In genomic region chr2:167783266-167784070, GRCh38 we compare ENCODE assay signal across 11 cellular contexts.
DNase-seq lines count a peak whose midpoint lies in the region; ATAC-seq and TF ChIP-seq lines count a peak whose summit lies in the region.
"Had no signal": no experiment of that assay in that cellular context is flagged by ENCODE, and none has a peak within 500 bp of the region (broad histone marks: within the 10 kb centered on the region; RNA-seq: fewer than 3 reads in every experiment).

No MANE protein-coding gene starts in this region.

- H3K4me1 Mint-ChIP-seq in chondrocyte (ENCODE audit: low read depth) = peaks cover 16% of the 10 kb centered on the region
- no peaks in the 10 kb centered on the region for H3K4me1 Mint-ChIP-seq in activated T-helper 17 cell treated with anti-CD3 and anti-CD28 coated beads, Interleukin-2, amount 50 U/mL, for 72 hours
- no peaks in the 10 kb centered on the region for H3K4me1 Mint-ChIP-seq in activated CD8-positive, alpha-beta memory T cell treated with anti-CD3 and anti-CD28 coated beads, Interleukin-2, amount 10 ng/mL, durations not matched to agents 7 days and 5 days
- H3K4me1 Mint-ChIP-seq: B cell, memory B cell had no signal

- H3K9ac ChIP-seq in HUES48 (ENCODE audit: low read depth, low read length) = no peak overlapping the region

- DNase-seq in ACHN = peak; percentile 96
- no peak for DNase-seq in chondrocyte (ENCODE audit: low spot score)
- DNase-seq in myocyte (ENCODE audit: low read depth) = peak; percentile 64
- DNase-seq in upper lobe of right lung = no peak
- DNase-seq in activated CD8-positive, alpha-beta memory T cell treated with anti-CD3 and anti-CD28 coated beads, Interleukin-2, amount 10 ng/mL, durations not matched to agents 7 days and 5 days = no peak
- no peak for DNase-seq in BE2C

- H3K4me3 Mint-ChIP-seq in chondrocyte (ENCODE audit: unreplicated experiment) = no peak overlapping the region
- H3K4me3 Mint-ChIP-seq in activated T-helper 17 cell treated with anti-CD3 and anti-CD28 coated beads, Interleukin-2, amount 50 U/mL, for 72 hours = no peak overlapping the region
- H3K4me3 Mint-ChIP-seq in activated CD8-positive, alpha-beta memory T cell treated with anti-CD3 and anti-CD28 coated beads, Interleukin-2, amount 10 ng/mL, durations not matched to agents 7 days and 5 days = no peak overlapping the region
- H3K4me3 Mint-ChIP-seq: B cell, memory B cell had no signal

- CTCF ChIA-PET in activated CD8-positive, alpha-beta memory T cell treated with anti-CD3 and anti-CD28 coated beads, Interleukin-2, amount 10 ng/mL, durations not matched to agents 7 days and 5 days (lab: Charles Lee) = no interaction called here

- H3K27me3 ChIP-seq in HUES48 (ENCODE audit: control insufficient read depth, insufficient read depth, low read length) (no peaks in the 10 kb centered on the region), upper lobe of right lung (no peaks in the 10 kb centered on the region), BE2C (no peaks in the 10 kb centered on the region)

- H3K4me3 ChIP-seq in HUES48 (ENCODE audit: low read depth, low read length) (no peak overlapping the region), upper lobe of right lung (no peak overlapping the region), BE2C (ENCODE audit: low read depth, low read length) (no peak overlapping the region)

- H3K9me3 Mint-ChIP-seq in chondrocyte (ENCODE audit: low read depth) = no peaks in the 10 kb centered on the region
- H3K9me3 Mint-ChIP-seq in activated T-helper 17 cell treated with anti-CD3 and anti-CD28 coated beads, Interleukin-2, amount 50 U/mL, for 72 hours = no peaks in the 10 kb centered on the region
- H3K9me3 Mint-ChIP-seq in activated CD8-positive, alpha-beta memory T cell treated with anti-CD3 and anti-CD28 coated beads, Interleukin-2, amount 10 ng/mL, durations not matched to agents 7 days and 5 days (ENCODE audit: low read depth) = no peaks in the 10 kb centered on the region

- peak overlapping the region; percentile 78 for H3K27ac ChIP-seq in HUES48 (ENCODE audit: low read depth, low read length)
- no peak overlapping the region for H3K27ac ChIP-seq in upper lobe of right lung
- H3K27ac ChIP-seq: HL-60 had no signal

- intact Hi-C loops in upper lobe of right lung (cut with DNase I) = no loop called here

- no peaks in the 10 kb centered on the region for H3K27me3 Mint-ChIP-seq in chondrocyte (ENCODE audit: low read depth)
- peaks cover 4% of the 10 kb centered on the region for H3K27me3 Mint-ChIP-seq in activated T-helper 17 cell treated with anti-CD3 and anti-CD28 coated beads, Interleukin-2, amount 50 U/mL, for 72 hours
- no peaks in the 10 kb centered on the region for H3K27me3 Mint-ChIP-seq in activated CD8-positive, alpha-beta memory T cell treated with anti-CD3 and anti-CD28 coated beads, Interleukin-2, amount 10 ng/mL, durations not matched to agents 7 days and 5 days
- H3K27me3 Mint-ChIP-seq: B cell, memory B cell had no signal

- TF ChIP-seq CTCF in chondrocyte (IDR thresholded peaks at IDR 0.05) = no peak
- no peak for TF ChIP-seq CTCF in upper lobe of right lung (IDR thresholded peaks at IDR 0.05)
- no peak for TF ChIP-seq CTCF in BE2C (IDR thresholded peaks at IDR 0.05; ENCODE audit: low read depth, low read length)

- peak overlapping the region; percentile 8 for H3K27ac Mint-ChIP-seq in chondrocyte (ENCODE audit: unreplicated experiment)
- no peak overlapping the region for H3K27ac Mint-ChIP-seq in activated T-helper 17 cell treated with anti-CD3 and anti-CD28 coated beads, Interleukin-2, amount 50 U/mL, for 72 hours
- H3K27ac Mint-ChIP-seq in activated CD8-positive, alpha-beta memory T cell treated with anti-CD3 and anti-CD28 coated beads, Interleukin-2, amount 10 ng/mL, durations not matched to agents 7 days and 5 days = no peak overlapping the region
- H3K27ac Mint-ChIP-seq: B cell, memory B cell had no signal

- in situ Hi-C loops in ACHN (cut with HindIII; ENCODE audit: low pct_ligation_motif_present, low pct_unique_long_range_greater_than_20kb, low sequenced_read_pairs) = no loop called here

- H3K9me3 ChIP-seq in HUES48 (ENCODE audit: control insufficient read depth, insufficient read depth, low read length) = no peaks in the 10 kb centered on the region
- no peaks in the 10 kb centered on the region for H3K9me3 ChIP-seq in upper lobe of right lung
- no peaks in the 10 kb centered on the region for H3K9me3 ChIP-seq in BE2C

- peaks cover 2% of the 10 kb centered on the region for H3K36me3 Mint-ChIP-seq in chondrocyte (ENCODE audit: low read depth)
- H3K36me3 Mint-ChIP-seq in activated T-helper 17 cell treated with anti-CD3 and anti-CD28 coated beads, Interleukin-2, amount 50 U/mL, for 72 hours (ENCODE audit: low read depth) = no peaks in the 10 kb centered on the region
- no peaks in the 10 kb centered on the region for H3K36me3 Mint-ChIP-seq in activated CD8-positive, alpha-beta memory T cell treated with anti-CD3 and anti-CD28 coated beads, Interleukin-2, amount 10 ng/mL, durations not matched to agents 7 days and 5 days
- H3K36me3 Mint-ChIP-seq: memory B cell had no signal

- H3K4me1 ChIP-seq in HUES48 (ENCODE audit: control insufficient read depth, insufficient read depth, low read length) (peaks cover 27% of the 10 kb centered on the region), upper lobe of right lung (no peaks in the 10 kb centered on the region), BE2C (no peaks in the 10 kb centered on the region)

- no peaks in the 10 kb centered on the region for H3K36me3 ChIP-seq in HUES48 (ENCODE audit: control insufficient read depth, insufficient read depth, low read length)
- no peaks in the 10 kb centered on the region for H3K36me3 ChIP-seq in upper lobe of right lung
- no peaks in the 10 kb centered on the region for H3K36me3 ChIP-seq in BE2C

- ATAC-seq in upper lobe of right lung = no peak
- no peak for ATAC-seq in activated T-helper 17 cell treated with anti-CD3 and anti-CD28 coated beads, Interleukin-2, amount 50 U/mL, for 72 hours (replicated peaks)
- no peak for ATAC-seq in activated CD8-positive, alpha-beta memory T cell treated with anti-CD3 and anti-CD28 coated beads, Interleukin-2, amount 10 ng/mL, durations not matched to agents 7 days and 5 days

Comparison
In these comparisons a context has a peak if more than half of its experiments do, and no peak if none do; other contexts are left out.
1. DNase-seq: peak in ACHN (single experiment) and myocyte (single experiment); none in chondrocyte (single experiment), upper lobe of right lung (single experiment), activated CD8-positive, alpha-beta memory T cell treated with anti-CD3 and anti-CD28 coated beads, Interleukin-2, amount 10 ng/mL, durations not matched to agents 7 days and 5 days (single experiment) and BE2C (single experiment).